Comparison of ENCODE assay signal across 9 cellular contexts in genomic region chr6:83057705-83058321, GRCh38. TPM values are rescaled to one million over a fixed set of nuclear protein-coding genes. Genes with fewer than 3 reads are reported as not detected.
A peak's percentile ranks its signal among the peaks of the same experiment; 100 is the strongest.
DNase-seq lines count a peak whose midpoint lies in the region; ATAC-seq and TF ChIP-seq lines count a peak whose summit lies in the region.
"Had no signal": no experiment of that assay in that cellular context is flagged by ENCODE, and none has a peak within 500 bp of the region (broad histone marks: within the 10 kb centered on the region; RNA-seq: fewer than 3 reads in every experiment).

No MANE protein-coding gene starts in this region.

- 34 to 39% (median 38%) methylated on average over 4 of the region's 4 CpGs for WGBS in heart left ventricle, 4 donors

- no peak for TF ChIP-seq POLR2A in heart left ventricle (IDR thresholded peaks at IDR 0.05)

- H3K4me1 ChIP-seq in heart left ventricle, result peaks cover 0 to 6% (median 0%) of the 10 kb centered on the region in 12 donors

- H3K4me3 Mint-ChIP-seq in CD4-positive, alpha-beta T cell, result no peak overlapping the region
- no peak overlapping the region for H3K4me3 Mint-ChIP-seq in WTC11

- no peaks in the 10 kb centered on the region for H3K9me3 ChIP-seq in CD4-positive, alpha-beta T cell (ENCODE audit: control insufficient read depth, low read length)
- H3K9me3 ChIP-seq in heart left ventricle, result no peaks in the 10 kb centered on the region

- ATAC-seq in CD4-positive, alpha-beta T cell (ENCODE audit: poor library complexity), result peak; percentile 57
- ATAC-seq in GM18502 (IDR thresholded peaks at IDR 0.05; ENCODE audit: poor library complexity, unreplicated experiment) (peak; percentile 85), HG02763 (IDR thresholded peaks at IDR 0.05; ENCODE audit: unreplicated experiment) (peak; percentile 77), WTC11 (peak; percentile 76), heart left ventricle (peak in 2 of 4 donors; percentile 58 to 69)

- peak in 1 of 10 experiments; percentile 15 for DNase-seq in CD4-positive, alpha-beta T cell
- peak; percentile 58 for DNase-seq in NCI-H1105 (lab: John Stamatoyannopoulos, UW)
- DNase-seq in WTC11 (ENCODE audit: low spot score), result peak; percentile 43
- peak in 2 of 5 donors; percentile 19 to 26 for DNase-seq in heart left ventricle
- DNase-seq in retina, result peak; percentile 70
- DNase-seq in NCI-H187 treated with DMSO at 0.1 percent for 48 hours (lab: John Stamatoyannopoulos, UW), result no peak

- POLR2A ChIA-PET in CD4-positive, alpha-beta T cell (lab: Charles Lee), result interaction anchor here (1.1 kb wide), 1 partner anchor 10 kb away, joined by 5 read pairs; the partner anchor contains the start of gene DOP1A
- POLR2A ChIA-PET in WTC11 (lab: Charles Lee), result no interaction called here

- H3K36me3 ChIP-seq in heart left ventricle, result peaks cover 0 to 10% (median 0%) of the 10 kb centered on the region in 9 donors

- no peaks in the 10 kb centered on the region for H3K9me3 Mint-ChIP-seq in CD4-positive, alpha-beta T cell
- H3K9me3 Mint-ChIP-seq in WTC11, result no peaks in the 10 kb centered on the region

- H3K27me3 Mint-ChIP-seq in CD4-positive, alpha-beta T cell, result no peaks in the 10 kb centered on the region
- H3K27me3 Mint-ChIP-seq in WTC11 (ENCODE audit: low read depth), result no peaks in the 10 kb centered on the region; the same call in 1 of the 2 replicates

- no peak overlapping the region for H3K27ac ChIP-seq in CD4-positive, alpha-beta T cell (ENCODE audit: low read depth, low read length)
- no peak overlapping the region for H3K27ac ChIP-seq in heart left ventricle
- H3K27ac ChIP-seq: skin epidermis had no signal

- H3K27ac Mint-ChIP-seq in CD4-positive, alpha-beta T cell, result no peak overlapping the region
- no peak overlapping the region for H3K27ac Mint-ChIP-seq in WTC11

- H3K27me3 ChIP-seq in CD4-positive, alpha-beta T cell (ENCODE audit: control insufficient read depth, insufficient read depth, low read length), result no peaks in the 10 kb centered on the region
- H3K27me3 ChIP-seq in heart left ventricle, result no peaks in the 10 kb centered on the region

- H3K4me1 Mint-ChIP-seq in CD4-positive, alpha-beta T cell (ENCODE audit: low read depth), result peaks cover 12% of the 10 kb centered on the region
- peaks cover 7% of the 10 kb centered on the region for H3K4me1 Mint-ChIP-seq in WTC11

- CTCF ChIA-PET in CD4-positive, alpha-beta T cell (lab: Charles Lee), result interaction anchor here (0.6 to 2.1 kb wide), 3 partner anchors 8 to 786 kb away, joined by 3 to 11 read pairs (median 10); partner anchors contain the start of genes DOP1A and UBE3D
- CTCF ChIA-PET in WTC11 (lab: Charles Lee), result interaction anchor here (0.5 to 1.8 kb wide), 5 partner anchors 8 to 252 kb away, joined by 3 to 10 read pairs (median 4); partner anchors contain the start of genes DOP1A, PGM3, RWDD2A and UBE3D

- no peak overlapping the region for H3K4me3 ChIP-seq in heart left ventricle
- H3K4me3 ChIP-seq: skin epidermis had no signal

- peak; percentile 43 for TF ChIP-seq CTCF in CD4-positive, alpha-beta T cell (IDR thresholded peaks at IDR 0.05)
- TF ChIP-seq CTCF in WTC11 (IDR thresholded peaks at IDR 0.05) (0 out of 2 replicates have a peak, but pooled peaks have one; percentile 16), heart left ventricle (IDR thresholded peaks at IDR 0.05) (peak; percentile 35 to 74 (median 65))

- H3K36me3 Mint-ChIP-seq in CD4-positive, alpha-beta T cell (ENCODE audit: low read depth), result peaks cover 47% of the 10 kb centered on the region
- peaks cover 29% of the 10 kb centered on the region for H3K36me3 Mint-ChIP-seq in WTC11

- intact Hi-C loops in CD4-positive, alpha-beta T cell (cut with DNase I, micrococcal nuclease), result loop anchor here (2.0 to 5.0 kb wide), 2 partner anchors 785 to 806 kb away; no protein-coding TSS in a partner anchor
- intact Hi-C loops in heart left ventricle (cut with DNase I), result loop anchor here (1.0 to 10.0 kb wide), 9 partner anchors 156 to 811 kb away; partner anchors contain the start of genes IBTK (in 2 of the 10) and TPBG (in 1 of the 10)

TF ChIP-seq in WTC11, 78 proteins besides CTCF, POLR2A, EP300 and RAD21 (continues in another document):
- TF ChIP-seq AR (CRISPR knock-in tag; IDR thresholded peaks at IDR 0.05), result no peak
- no peak for TF ChIP-seq ZNF121 (CRISPR knock-in tag; IDR thresholded peaks at IDR 0.05)
- no peak for TF ChIP-seq ZNF317 (CRISPR knock-in tag; IDR thresholded peaks at IDR 0.05; ENCODE audit: borderline replicate concordance, low read depth)
- no peak for TF ChIP-seq ZNF281 (CRISPR knock-in tag; IDR thresholded peaks at IDR 0.05)
- TF ChIP-seq SMAD4 (CRISPR knock-in tag; IDR thresholded peaks at IDR 0.05), result no peak
- TF ChIP-seq STAT6 (CRISPR knock-in tag; conservative IDR thresholded peaks at IDR 0.05; ENCODE audit: low read depth), result no peak

RNA-seq across cellular contexts. Expression of gene UBE3D, which starts 7.8 kb away (rescaled TPM):
- total RNA-seq in CD4-positive, alpha-beta T cell, result 1 to 10 TPM; 4.1 to 4.2 TPM
- total RNA-seq in WTC11 (2021), result 14.0 to 17.4 TPM (median 14.7 TPM) in 3 replicates
- 1 to 10 TPM; 2.0 to 5.3 (median 2.7) TPM for total RNA-seq in heart left ventricle
- polyA plus RNA-seq in heart left ventricle, result 1 to 10 TPM; 2.9 to 3.5 TPM

RNA-seq across cellular contexts. Expression of gene DOP1A, which starts 9.7 kb away (rescaled TPM):
- 10 to 100 TPM; 15.6 to 15.8 TPM for total RNA-seq in CD4-positive, alpha-beta T cell
- total RNA-seq in WTC11 (2021) (13.1 to 16.9 TPM (median 15.1 TPM) in 3 replicates), heart left ventricle (10 to 100 TPM; 12.6 to 25.7 (median 24.0) TPM)
- polyA plus RNA-seq in heart left ventricle, result 1 to 10 TPM; 5.0 to 5.9 TPM
